14 cellular contexts compared by ENCODE assay signal in the genomic region with DNA sequence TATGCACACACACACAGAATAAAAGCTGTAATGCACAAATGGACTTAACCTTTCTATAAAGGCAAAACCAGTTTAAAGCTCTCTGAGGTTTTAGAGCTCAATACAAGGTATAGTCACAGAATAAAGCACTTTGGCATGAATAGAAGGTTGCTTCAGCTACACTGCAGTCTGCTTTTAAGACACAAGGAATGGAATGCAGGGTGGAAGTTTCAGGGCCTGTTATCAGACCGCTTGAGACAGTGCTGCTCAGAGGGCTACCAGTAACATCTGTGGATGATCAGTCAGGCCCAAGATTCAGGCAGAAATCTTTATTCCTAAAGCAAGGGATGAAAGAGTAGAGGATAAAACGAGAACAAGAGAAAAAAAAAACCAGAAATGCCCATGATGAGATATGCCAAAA. TPM values are rescaled to one million over a fixed set of nuclear protein-coding genes. Genes with fewer than 3 reads are reported as not detected.
DNase-seq lines count a peak whose midpoint lies in the region; ATAC-seq and TF ChIP-seq lines count a peak whose summit lies in the region.
"Had no signal": no experiment of that assay in that cellular context is flagged by ENCODE, and none has a peak within 500 bp of the region (broad histone marks: within the 10 kb centered on the region; RNA-seq: fewer than 3 reads in every experiment).

No MANE protein-coding gene starts in this region.

- peaks cover 29 to 83% (median 74%) of the 10 kb centered on the region in 5 donors for H3K36me3 Mint-ChIP-seq in naive thymus-derived CD4-positive, alpha-beta T cell

- TF ChIP-seq EP300 in stomach (IDR thresholded peaks at IDR 0.05): no peak

- H3K4me3 ChIP-seq in AG10803 (ENCODE audit: low read length): no peak overlapping the region
- no peak overlapping the region for H3K4me3 ChIP-seq in naive thymus-derived CD4-positive, alpha-beta T cell (ENCODE audit: low read length)
- no peak overlapping the region for H3K4me3 ChIP-seq in stomach

- CTCF ChIA-PET in naive thymus-derived CD4-positive, alpha-beta T cell (lab: Charles Lee): interaction anchor here (1.0 kb wide), 1 partner anchor 21 kb away, joined by 3 read pairs; no protein-coding TSS in a partner anchor

- H3K27me3 ChIP-seq in naive thymus-derived CD4-positive, alpha-beta T cell (ENCODE audit: control insufficient read depth in 2 of 2, insufficient read depth in 2 of 2, low read length in 2 of 2): no peaks in the 10 kb centered on the region
- H3K27me3 ChIP-seq in stomach: no peaks in the 10 kb centered on the region

- peak overlapping the region in 8 of 10 donors; percentile 7 to 65 (median 50) for H3K4me3 Mint-ChIP-seq in naive thymus-derived CD4-positive, alpha-beta T cell

- TF ChIP-seq POLR2A in stomach (IDR thresholded peaks at IDR 0.05): no peak

- no peak overlapping the region for H3K27ac ChIP-seq in naive thymus-derived CD4-positive, alpha-beta T cell (ENCODE audit: low read depth, low read length)
- peak overlapping the region in 2 of 5 donors; percentile 0 to 48 for H3K27ac ChIP-seq in stomach

- no peaks in the 10 kb centered on the region for H3K9me3 ChIP-seq in naive thymus-derived CD4-positive, alpha-beta T cell (ENCODE audit: control insufficient read depth in 2 of 3, low read length in 3 of 3)
- H3K9me3 ChIP-seq in stomach: no peaks in the 10 kb centered on the region

- TF ChIP-seq CTCF in AG10803 (conservative IDR thresholded peaks at IDR 0.05; ENCODE audit: low read length) (no peak), stomach (IDR thresholded peaks at IDR 0.05) (no peak)

- no peaks in the 10 kb centered on the region for H3K27me3 Mint-ChIP-seq in naive thymus-derived CD4-positive, alpha-beta T cell

- H3K36me3 ChIP-seq in naive thymus-derived CD4-positive, alpha-beta T cell (ENCODE audit: control insufficient read depth in 2 of 3, insufficient read depth in 3 of 3, low read length in 3 of 3): peaks cover 30 to 72% (median 64%) of the 10 kb centered on the region in 3 experiments
- peaks cover 1 to 70% (median 49%) of the 10 kb centered on the region in 4 donors for H3K36me3 ChIP-seq in stomach

- peaks cover 39 to 95% (median 79%) of the 10 kb centered on the region in 7 donors for H3K4me1 Mint-ChIP-seq in naive thymus-derived CD4-positive, alpha-beta T cell

- WGBS in stomach, 5 donors: 53 to 75% (median 70%) methylated on average over 2 of the region's 2 CpGs

- ATAC-seq in naive thymus-derived CD4-positive, alpha-beta T cell: no peak
- ATAC-seq in HG03521 (IDR thresholded peaks at IDR 0.05; ENCODE audit: unreplicated experiment): no peak

- peak overlapping the region; percentile 59 to 98 (median 82) for H3K27ac Mint-ChIP-seq in naive thymus-derived CD4-positive, alpha-beta T cell

- H3K9me3 Mint-ChIP-seq in naive thymus-derived CD4-positive, alpha-beta T cell: peaks cover 0 to 2% (median 0%) of the 10 kb centered on the region in 11 donors

- H3K4me1 ChIP-seq in naive thymus-derived CD4-positive, alpha-beta T cell (ENCODE audit: control insufficient read depth in 2 of 2, insufficient read depth in 2 of 2, low read length in 2 of 2): peaks cover 34 to 61% of the 10 kb centered on the region in 2 donors
- H3K4me1 ChIP-seq in stomach: peaks cover 0 to 62% (median 13%) of the 10 kb centered on the region in 4 donors

- DNase-seq in AG10803 (ENCODE audit: low read depth) (peak; percentile 79), EH (ENCODE audit: low read depth) (peak; percentile 59), amniotic epithelial cell (ENCODE audit: low read depth) (peak; percentile 73), stomach (no peak), NCI-H1105 treated with DMSO at 0.1 percent for 48 hours (lab: John Stamatoyannopoulos, UW) (no peak), medulla oblongata (ENCODE audit: extremely low spot score) (no peak)
- no peak for DNase-seq in naive thymus-derived CD4-positive, alpha-beta T cell
- DNase-seq: amygdala; KG1; NCI-H1436 treated with DMSO at 0.1 percent for 48 hours; NCI-H526; retina; stimulated activated CD4-positive, alpha-beta T cell treated with anti-CD3 and anti-CD28 coated beads, Interleukin-2, amount 100 ng/mL, for 24 hours had no signal

- POLR2A ChIA-PET in naive thymus-derived CD4-positive, alpha-beta T cell (lab: Charles Lee): interaction anchor here (1.0 to 12.6 kb wide), 2 partner anchors 21 to 33 kb away, joined by 4 to 354 read pairs; no protein-coding TSS in a partner anchor

- intact Hi-C loops in naive thymus-derived CD4-positive, alpha-beta T cell (cut with micrococcal nuclease): no loop called here
- intact Hi-C loops in stomach (cut with DNase I; ENCODE audit: low total_unique reads): no loop called here

RNA-seq across cellular contexts. Expression of gene CD44, which starts 46.7 kb away (rescaled TPM):
- 1,000 to 10,000 TPM in 1 of 5 experiments, 100 to 1,000 TPM in 4; 369 to 1,223 (median 784) TPM for total RNA-seq in naive thymus-derived CD4-positive, alpha-beta T cell
- 100 to 1,000 TPM; 332 to 372 TPM for polyA plus RNA-seq in naive thymus-derived CD4-positive, alpha-beta T cell
- 100 to 1,000 TPM in 3 of 5 donors, 10 to 100 TPM in 2; 47.5 to 229 (median 176) TPM for total RNA-seq in stomach
- 100 to 1,000 TPM in 1 of 3 donors, 10 to 100 TPM in 2; 52.4 to 125 (median 65.5) TPM for polyA plus RNA-seq in stomach

Comparison
In these comparisons a context has a peak if more than half of its experiments do, and no peak if none do; other contexts are left out.
1. DNase-seq: peak in AG10803 (single experiment), EH (single experiment) and amniotic epithelial cell (single experiment); none in naive thymus-derived CD4-positive, alpha-beta T cell (0 of 9), stomach (single experiment), NCI-H1105 treated with DMSO at 0.1 percent for 48 hours (single experiment) and medulla oblongata (single experiment).